In genomic region chr17:36144014-36144413, GRCh38 we compare ENCODE assay signal across 26 cellular contexts. TPM values are rescaled to one million over a fixed set of nuclear protein-coding genes. Genes with fewer than 3 reads are reported as not detected.
"Had no signal": no experiment of that assay in that cellular context is flagged by ENCODE, and none has a peak within 500 bp of the region (broad histone marks: within the 10 kb centered on the region; RNA-seq: fewer than 3 reads in every experiment).

No MANE protein-coding gene starts in this region.

- H3K36me3 ChIP-seq: breast epithelium, colonic mucosa, heart left ventricle, transverse colon, uterus had no signal

- H3K9me3 Mint-ChIP-seq: activated naive CD8-positive, alpha-beta T cell treated with anti-CD3 and anti-CD28 coated beads, Interleukin-2, amount 10 ng/mL, durations not matched to agents 7 days and 5 days; naive thymus-derived CD4-positive, alpha-beta T cell; stimulated activated naive B cell treated with anti-CD40 and anti-IgM and Interleukin-4, amounts not matched to agents 10 μg/mL and 1 μg/mL and 100 μg/mL, for 72 hours; T-helper 2 cell treated with Interferon-gamma antibody and Interleukin-4, amounts not matched to agents 5 μg/mL and 100 μg/mL, for 36 hours had no signal

- H3K4me3 ChIP-seq: breast epithelium, colonic mucosa, heart left ventricle, smooth muscle cell, transverse colon, uterus had no signal

- H3K4me3 Mint-ChIP-seq: activated naive CD8-positive, alpha-beta T cell treated with anti-CD3 and anti-CD28 coated beads, Interleukin-2, amount 10 ng/mL, durations not matched to agents 7 days and 5 days; naive thymus-derived CD4-positive, alpha-beta T cell; stimulated activated naive B cell treated with anti-CD40 and anti-IgM and Interleukin-4, amounts not matched to agents 10 μg/mL and 1 μg/mL and 100 μg/mL, for 72 hours; T-helper 2 cell treated with Interferon-gamma antibody and Interleukin-4, amounts not matched to agents 5 μg/mL and 100 μg/mL, for 36 hours; WTC11 had no signal

- H3K9me3 ChIP-seq: breast epithelium, colonic mucosa, heart left ventricle, transverse colon, uterus had no signal

- H3K27ac ChIP-seq: breast epithelium, epithelial cell of prostate, heart left ventricle, uterus had no signal

- H3K27me3 ChIP-seq: breast epithelium, colonic mucosa, heart left ventricle, transverse colon, uterus had no signal

- H3K27me3 Mint-ChIP-seq: stimulated activated naive B cell treated with anti-CD40 and anti-IgM and Interleukin-4, amounts not matched to agents 10 μg/mL and 1 μg/mL and 100 μg/mL, for 72 hours had no signal

- H3K36me3 Mint-ChIP-seq: activated naive CD8-positive, alpha-beta T cell treated with anti-CD3 and anti-CD28 coated beads, Interleukin-2, amount 10 ng/mL, durations not matched to agents 7 days and 5 days; naive thymus-derived CD4-positive, alpha-beta T cell; stimulated activated naive B cell treated with anti-CD40 and anti-IgM and Interleukin-4, amounts not matched to agents 10 μg/mL and 1 μg/mL and 100 μg/mL, for 72 hours; WTC11 had no signal

- H3K4me1 ChIP-seq: breast epithelium, colonic mucosa, uterus had no signal

- H3K27ac Mint-ChIP-seq: activated naive CD8-positive, alpha-beta T cell treated with anti-CD3 and anti-CD28 coated beads, Interleukin-2, amount 10 ng/mL, durations not matched to agents 7 days and 5 days; naive thymus-derived CD4-positive, alpha-beta T cell; stimulated activated naive B cell treated with anti-CD40 and anti-IgM and Interleukin-4, amounts not matched to agents 10 μg/mL and 1 μg/mL and 100 μg/mL, for 72 hours; T-helper 2 cell treated with Interferon-gamma antibody and Interleukin-4, amounts not matched to agents 5 μg/mL and 100 μg/mL, for 36 hours; WTC11 had no signal

- DNase-seq: activated CD4-positive, alpha-beta T cell treated with anti-CD3 and anti-CD28 coated beads for 4 hours; activated CD4-positive, alpha-beta T cell treated with anti-CD3 and anti-CD28 coated beads, Interleukin-2, amount 50 U/mL, for 48 hours; activated naive CD4-positive, alpha-beta T cell treated with Interleukin-2 at 50 U/mL for 16 hours; activated naive CD8-positive, alpha-beta T cell treated with anti-CD3 and anti-CD28 coated beads, Interleukin-2, amount 10 ng/mL, durations not matched to agents 7 days and 5 days; activated T-cell treated with anti-CD3 and anti-CD28 coated beads, Interleukin-2, amount 50 U/mL, for 48 hours; amniotic stem cell; colonic mucosa; heart left ventricle; islet precursor cell; left cardiac atrium; naive thymus-derived CD4-positive, alpha-beta T cell; stimulated activated CD4-positive, alpha-beta T cell treated with anti-CD3 and anti-CD28 coated beads, Interleukin-15, amount 100 ng/mL, for 24 hours; stimulated activated naive B cell treated with anti-CD40 and anti-IgM and Interleukin-4, amounts not matched to agents 10 μg/mL and 1 μg/mL and 100 μg/mL, for 72 hours; transverse colon; uterus had no signal

- ATAC-seq: heart left ventricle; left cardiac atrium; naive thymus-derived CD4-positive, alpha-beta T cell; sciatic nerve; stimulated activated naive B cell treated with anti-CD40 and anti-IgM and Interleukin-4, amounts not matched to agents 10 μg/mL and 1 μg/mL and 100 μg/mL, for 72 hours; WTC11 had no signal

RNA-seq across cellular contexts. Expression of gene TBC1D3B, which starts 32.4 kb away (rescaled TPM):
- total RNA-seq: smooth muscle cell had no signal
- polyA plus RNA-seq: naive thymus-derived CD4-positive, alpha-beta T cell had no signal

RNA-seq across cellular contexts. Expression of gene CCL4, which starts 40.4 kb away (rescaled TPM):
- total RNA-seq: fibroblast of villous mesenchyme, renal cortical epithelial cell had no signal
- polyA plus RNA-seq: smooth muscle cell had no signal

RNA-seq across cellular contexts. Expression of gene CCL3L1, which starts 52.5 kb away (rescaled TPM):
- total RNA-seq: colonic mucosa, fibroblast of villous mesenchyme, left cardiac atrium, lower leg skin, osteoblast, posterior vena cava, renal cortical epithelial cell, WTC11 had no signal
- polyA plus RNA-seq: naive thymus-derived CD4-positive, alpha-beta T cell had no signal

RNA-seq across cellular contexts. Expression of gene CCL3, which starts 54.1 kb away (rescaled TPM):
- total RNA-seq: fibroblast of villous mesenchyme, renal cortical epithelial cell had no signal
- polyA plus RNA-seq: naive thymus-derived CD4-positive, alpha-beta T cell had no signal
